7 cellular contexts compared by ENCODE assay signal in genomic region chr2:119996896-119997891, GRCh38. TPM values are rescaled to one million over a fixed set of nuclear protein-coding genes. Genes with fewer than 3 reads are reported as not detected.
DNase-seq lines count a peak whose midpoint lies in the region; ATAC-seq, FAIRE-seq and TF ChIP-seq lines count a peak whose summit lies in the region.
"Not testable (repeated sequence)": the region's sequence is repeated elsewhere in the genome, so short reads cannot be mapped to it uniquely, and the experiment has no call there.

No MANE protein-coding gene starts in this region.

- H3K9me3 ChIP-seq in K562 (replicated peaks; ENCODE audit: control insufficient read depth, insufficient read depth, low read depth, low read length); endodermal cell (ENCODE audit: control insufficient read depth, low read length); HepG2 (ENCODE audit: low read length); spleen: not testable (repeated sequence)

- not testable (repeated sequence) for TF ChIP-seq EP300 in K562 (IDR thresholded peaks at IDR 0.05; ENCODE audit: low read length); HepG2 (IDR thresholded peaks at IDR 0.05; ENCODE audit: low read depth in 2 of 2, low read length in 2 of 2); HepG2 (CRISPR knock-in tag; IDR thresholded peaks at IDR 0.05; ENCODE audit: borderline replicate concordance)

- H3K27me3 Mint-ChIP-seq in GM23338 (ENCODE audit: insufficient read depth, low read depth, poor library complexity); endodermal cell (ENCODE audit: insufficient read depth); nephron progenitor cell (ENCODE audit: low read depth, poor library complexity): not testable (repeated sequence)

- H3K4me2 ChIP-seq in GM23338 = peak overlapping the region; percentile 70
- H3K4me2 ChIP-seq in K562 (ENCODE audit: insufficient read depth, low read length); HepG2 (ENCODE audit: low read depth, low read length): not testable (repeated sequence)

- not testable (repeated sequence) for FAIRE-seq in K562 (lab: Jason Lieb, UNC); HepG2 (lab: Jason Lieb, UNC)

- H3K9ac ChIP-seq in K562 (ENCODE audit: insufficient read depth in 1 of 2, low read depth in 2 of 2, low read length in 2 of 2); endodermal cell (ENCODE audit: extremely low read depth, low read length, poor library complexity, severe bottlenecking); HepG2 (ENCODE audit: insufficient read depth, low read depth, low read length): not testable (repeated sequence)

- BruUV-seq in K562 (replicated peaks; lab: Mats Ljungman, UMichigan); HepG2 (replicated peaks; lab: Mats Ljungman, UMichigan): not testable (repeated sequence)

- POLR2A ChIA-PET in K562 (lab: Yijun Ruan, JAX) (interaction anchor here (0.6 kb wide), 1 partner anchor 46 kb away, joined by 3 read pairs; no protein-coding TSS in a partner anchor), HepG2 (lab: Yijun Ruan, JAX) (interaction anchor here (0.7 to 0.8 kb wide), 2 partner anchors 12 to 15 kb away, joined by 4 to 5 read pairs; partner anchors contain the start of gene EPB41L5)

- intact Hi-C loops in K562 (cut with micrococcal nuclease); HepG2 (cut with micrococcal nuclease; ENCODE audit: unreplicated experiment); spleen (cut with DNase I; ENCODE audit: low total_unique reads): not testable (repeated sequence)

- not testable (repeated sequence) for H3K9me3 Mint-ChIP-seq in GM23338, endodermal cell, nephron progenitor cell

- in situ Hi-C loops in K562 (cut with MboI); HepG2 (cut with HindIII; ENCODE audit: extremely low pct_ligation_motif_present, low pct_unique_long_range_greater_than_20kb): not testable (repeated sequence)

- H3K36me3 Mint-ChIP-seq in GM23338 (ENCODE audit: low read depth); endodermal cell (ENCODE audit: low read depth); nephron progenitor cell (ENCODE audit: low read depth): not testable (repeated sequence)

- CTCF ChIA-PET in K562 (lab: Yijun Ruan, JAX; ENCODE audit: low intra/inter-chr PET ratio); HepG2 (lab: Yijun Ruan, JAX; ENCODE audit: low intra/inter-chr PET ratio, low total read pairs): not testable (repeated sequence)

- H3K4me1 ChIP-seq in GM23338 (ENCODE audit: insufficient read depth); K562 (replicated peaks in 1 of 2; ENCODE audit: control insufficient read depth in 2 of 2, insufficient read depth in 2 of 2, low read length in 2 of 2); endodermal cell (ENCODE audit: control insufficient read depth, insufficient read depth, low read length); spleen: not testable (repeated sequence)
- peaks cover 19% of the 10 kb centered on the region for H3K4me1 ChIP-seq in HepG2 (ENCODE audit: insufficient read depth, low read length)

- peak overlapping the region; percentile 52 for H3K4me3 ChIP-seq in GM23338
- H3K4me3 ChIP-seq in K562; endodermal cell (ENCODE audit: low read length); HepG2 (replicated peaks in 1 of 3; ENCODE audit: insufficient read depth in 1 of 3, low read depth in 2 of 3, low read length in 3 of 3); spleen: not testable (repeated sequence)

- not testable (repeated sequence) for H3K9me1 ChIP-seq in K562 (ENCODE audit: control insufficient read depth, insufficient read depth, low read length)

- not testable (repeated sequence) for H3K27ac Mint-ChIP-seq in GM23338, endodermal cell
- peak overlapping the region; percentile 88 for H3K27ac Mint-ChIP-seq in nephron progenitor cell

- not testable (repeated sequence) for H3K4me3 Mint-ChIP-seq in GM23338, nephron progenitor cell
- H3K4me3 Mint-ChIP-seq in endodermal cell = peak overlapping the region; percentile 28

- TF ChIP-seq POLR2A in K562 (conservative IDR thresholded peaks at IDR 0.05); HepG2 (IDR thresholded peaks at IDR 0.05; ENCODE audit: insufficient read depth in 1 of 2, low read depth in 2 of 2, low read length in 2 of 2); spleen (IDR thresholded peaks at IDR 0.05): not testable (repeated sequence)

- TF ChIP-seq RAD21 in K562 (CRISPR knock-in tag; conservative IDR thresholded peaks at IDR 0.05 in 1 of 2, IDR thresholded peaks at IDR 0.05 in 1 of 2); HepG2 (CRISPR knock-in tag; IDR thresholded peaks at IDR 0.05): not testable (repeated sequence)

- H3K27ac ChIP-seq in GM23338 (ENCODE audit: low read depth); K562 (ENCODE audit: extremely low read depth, low read depth, low read length); endodermal cell (ENCODE audit: low read depth, low read length); HepG2 (ENCODE audit: extremely low read length, insufficient read depth, low read length); spleen: not testable (repeated sequence)
- H3K27ac ChIP-seq in VCaP = peak overlapping the region; percentile 48; the same call in 1 of the 2 replicates

- H3K4me1 Mint-ChIP-seq in GM23338, endodermal cell: not testable (repeated sequence)
- H3K4me1 Mint-ChIP-seq in nephron progenitor cell = peaks cover 13% of the 10 kb centered on the region

- DNase-seq in GM23338 (ENCODE audit: low spot score) (peak; percentile 42), spleen (peak; percentile 61)
- DNase-seq in K562 (ENCODE audit: extremely low read depth in 1 of 4, low spot score in 3 of 4); endodermal cell; HepG2 (ENCODE audit: low spot score); nephron progenitor cell: not testable (repeated sequence)

- not testable (repeated sequence) for H3K79me2 ChIP-seq in GM23338 (replicated peaks; ENCODE audit: insufficient read depth); K562 (ENCODE audit: control insufficient read depth, insufficient read depth, low read length); HepG2 (ENCODE audit: insufficient read depth, low read length)

- H2AFZ ChIP-seq in GM23338 = peak overlapping the region; percentile 85; the same call in 1 of the 2 replicates
- not testable (repeated sequence) for H2AFZ ChIP-seq in K562 (ENCODE audit: low read depth, low read length); HepG2 (ENCODE audit: low read length)

- TF ChIP-seq CTCF in GM23338 (conservative IDR thresholded peaks at IDR 0.05; ENCODE audit: low read depth in 2 of 2) = 0 out of 4 replicates have a peak, but pooled peaks of 1 of the 2 experiments have one; percentile 9
- not testable (repeated sequence) for TF ChIP-seq CTCF in VCaP (conservative IDR thresholded peaks at IDR 0.05); K562 (IDR thresholded peaks at IDR 0.05 in 2 of 3, conservative IDR thresholded peaks at IDR 0.05 in 1 of 3; ENCODE audit: insufficient read depth in 2 of 3, low read depth in 1 of 3, low read length in 3 of 3); endodermal cell (conservative IDR thresholded peaks at IDR 0.05); HepG2 (CRISPR knock-in tag; IDR thresholded peaks at IDR 0.05); nephron progenitor cell (IDR thresholded peaks at IDR 0.05); spleen (IDR thresholded peaks at IDR 0.05 in 8 of 11, conservative IDR thresholded peaks at IDR 0.05 in 3 of 11)

- not testable (repeated sequence) for H3K36me3 ChIP-seq in GM23338 (ENCODE audit: insufficient read depth); K562 (ENCODE audit: control insufficient read depth, insufficient read depth, low read length); endodermal cell (ENCODE audit: control insufficient read depth, insufficient read depth, low read length); HepG2 (replicated peaks in 1 of 2; ENCODE audit: control insufficient read depth in 1 of 2, insufficient read depth in 2 of 2, low read length in 2 of 2); spleen

- H3K27me3 ChIP-seq in GM23338 (ENCODE audit: insufficient read depth); K562 (ENCODE audit: control insufficient read depth in 2 of 2, insufficient read depth in 2 of 2, low read length in 2 of 2); endodermal cell (ENCODE audit: control insufficient read depth, insufficient read depth, low read length, poor library complexity, severe bottlenecking); HepG2 (ENCODE audit: control insufficient read depth in 1 of 2, insufficient read depth in 2 of 2, low read length in 2 of 2); spleen (replicated peaks in 1 of 7): not testable (repeated sequence)

- not testable (repeated sequence) for H3F3A ChIP-seq in GM23338 (replicated peaks; ENCODE audit: low read depth)

- not testable (repeated sequence) for H4K20me1 ChIP-seq in GM23338 (replicated peaks; ENCODE audit: insufficient read depth); K562 (replicated peaks; ENCODE audit: control insufficient read depth, insufficient read depth, low read length); HepG2 (ENCODE audit: insufficient read depth, low read length)

- 70% methylated on average over 39 of the region's 55 CpGs for WGBS in K562 (ENCODE audit: insufficient coverage, low coverage, missing lambda C conversion rate)
- WGBS in endodermal cell (ENCODE audit: insufficient coverage in 1 of 2, insufficient read length in 1 of 2), 2 experiments = 95 to 100% methylated on average over 10 to 54 of the region's 55 CpGs
- WGBS in HepG2 (ENCODE audit: low lambda C conversion rate) = 91% methylated on average over 48 of the region's 55 CpGs
- 90 to 95% (median 93%) methylated on average over 25 to 55 of the region's 55 CpGs for WGBS in spleen, 5 donors

- H3K9me2 ChIP-seq in GM23338 (ENCODE audit: insufficient read depth) = not testable (repeated sequence)

- peak; percentile 56; the same call in 2 of the 3 replicates for ATAC-seq in GM23338
- not testable (repeated sequence) for ATAC-seq in K562, HepG2

RNA-seq across cellular contexts. Expression of gene EPB41L5, which starts 15.7 kb away (rescaled TPM):
- total RNA-seq in GM23338 (2014; rRNA removed; shearing (Covaris generic)) = 35.4 and 35.5 TPM in 2 replicates
- 13.9 and 15.5 TPM in 2 replicates for polyA plus RNA-seq in GM23338 (2016; fragmentation: Nextera tagmentation; extraction: Ambion mirVana)
- 14.3 and 43.5 TPM in 2 replicates for total RNA-seq in K562 (2011; cell fraction: chromatin; rRNA removed; ENCODE audit: low replicate concordance)
- 7.2 and 8.8 TPM in 2 replicates for total RNA-seq in K562 (2011; cell fraction: nucleolus; rRNA removed)
- 18.9 and 25.1 TPM in 2 replicates for total RNA-seq in K562 (2011; cell fraction: nucleoplasm; rRNA removed)
- total RNA-seq in K562 (2014; rRNA removed) = 4.8 and 5.4 TPM in 2 replicates
- total RNA-seq in K562 (2014; rRNA removed; fragmentation: Illumina TruSeq; extraction: Trizol) = 11.5 and 14.4 TPM in 2 replicates
- 9.4 TPM in 2 replicates for total RNA-seq in K562 (2015; rRNA removed; fragmentation: Illumina TruSeq; extraction: Trizol)
- total RNA-seq in K562 (2021) = 8.7 and 9.3 TPM in 2 replicates
- polyA plus RNA-seq in K562 (2011; rRNA removed) = 10.7 and 14.1 TPM in 2 replicates
- polyA plus RNA-seq in K562 (2011; cell fraction: cytosol; rRNA removed) = 4.1 and 5.4 TPM in 2 replicates
- polyA plus RNA-seq in K562 (2011; cell fraction: nucleus; rRNA removed) = 9.1 and 14.7 TPM in 2 replicates
- polyA plus RNA-seq in K562 (2012) = 5.4 and 6.8 TPM in 2 replicates
- 7.6 and 8.2 TPM in 2 replicates for polyA plus RNA-seq in K562 (2014; fragmentation: Illumina TruSeq; extraction: Trizol)
- 1 to 10 TPM; 2.3 to 3.0 TPM for polyA plus RNA-seq in K562 (2014; fragmentation: Nextera tagmentation; extraction: Ambion mirVana)
- 6.0 and 6.3 TPM in 2 replicates for polyA plus RNA-seq in K562 (2014; rRNA removed)
- polyA minus RNA-seq in K562 (2011; rRNA and poly(A)+ RNA removed) = 29.8 and 36.4 TPM in 2 replicates
- polyA minus RNA-seq in K562 (2011; cell fraction: cytosol; rRNA and poly(A)+ RNA removed) = 9.3 and 10.0 TPM in 2 replicates
- 18.3 and 35.3 TPM in 2 replicates for polyA minus RNA-seq in K562 (2011; cell fraction: nucleus; rRNA and poly(A)+ RNA removed)
- 10 to 100 TPM; 44.9 to 51.0 TPM for total RNA-seq in endodermal cell
- 30.2 TPM for polyA plus RNA-seq in endodermal cell (2013, experiment 1 of 2)
- polyA plus RNA-seq in endodermal cell (2013, experiment 2 of 2) = 32.9 TPM
- 47.5 and 64.6 TPM in 2 replicates for total RNA-seq in HepG2 (2016; rRNA removed; fragmentation: Illumina TruSeq; extraction: Trizol)
- 99.6 and 115 TPM in 2 replicates for total RNA-seq in HepG2 (2016; cell fraction: cytosol; rRNA removed; fragmentation: Illumina TruSeq; extraction: Trizol; ENCODE audit: low read depth)
- 44.8 and 61.7 TPM in 2 replicates for total RNA-seq in HepG2 (2016; cell fraction: insoluble cytoplasmic fraction; rRNA removed; fragmentation: Illumina TruSeq; extraction: Trizol)
- 54.2 and 59.7 TPM in 2 replicates for total RNA-seq in HepG2 (2016; cell fraction: membrane; rRNA removed; fragmentation: Illumina TruSeq; extraction: Trizol)
- total RNA-seq in HepG2 (2016; cell fraction: nucleus; rRNA removed; fragmentation: Illumina TruSeq; extraction: Trizol) = 92.1 and 96.5 TPM in 2 replicates
- 33.6 and 40.5 TPM in 2 replicates for polyA plus RNA-seq in HepG2 (2011; rRNA removed)
- polyA plus RNA-seq in HepG2 (2011; cell fraction: cytosol; rRNA removed) = 18.0 and 25.9 TPM in 2 replicates
- polyA plus RNA-seq in HepG2 (2011; cell fraction: nucleus; rRNA removed) = 52.7 and 57.0 TPM in 2 replicates
- 27.8 and 36.9 TPM in 2 replicates for polyA plus RNA-seq in HepG2 (2012)
- 2.2 and 2.3 TPM in 2 replicates for polyA plus RNA-seq in HepG2 (2016; cell fraction: cytosol; fragmentation: Illumina TruSeq; extraction: Trizol; ENCODE audit: low read depth)
- 42.1 and 46.5 TPM in 2 replicates for polyA plus RNA-seq in HepG2 (2016; cell fraction: insoluble cytoplasmic fraction; fragmentation: Illumina TruSeq; extraction: Trizol; ENCODE audit: low read depth)
- polyA plus RNA-seq in HepG2 (2016; cell fraction: membrane; fragmentation: Illumina TruSeq; extraction: Trizol; ENCODE audit: low read depth) = 6.1 and 6.6 TPM in 2 replicates
- polyA plus RNA-seq in HepG2 (2016; cell fraction: nucleus; fragmentation: Illumina TruSeq; extraction: Trizol; ENCODE audit: insufficient read depth, low read depth) = 58.6 and 59.7 TPM in 2 replicates
- 1.2 and 68.6 TPM in 2 replicates for polyA minus RNA-seq in HepG2 (2011; rRNA and poly(A)+ RNA removed; ENCODE audit: low replicate concordance)
- polyA minus RNA-seq in HepG2 (2011; cell fraction: cytosol; rRNA and poly(A)+ RNA removed) = 53.8 and 54.3 TPM in 2 replicates
- 328 and 391 TPM in 2 replicates for polyA minus RNA-seq in HepG2 (2011; cell fraction: nucleus; rRNA and poly(A)+ RNA removed)
- total RNA-seq in spleen = 10 to 100 TPM in 2 of 7 donors, 1 to 10 TPM in 5; 7.1 to 10.5 (median 9.6) TPM
- polyA plus RNA-seq in spleen = 1 to 10 TPM in 2 of 3 donors, under 1 TPM in 1; 0.97 to 2.2 (median 1.7) TPM
